29 cellular contexts compared by ENCODE assay signal in genomic region chr11:875203-875602, GRCh38. TPM values are rescaled to one million over a fixed set of nuclear protein-coding genes. Genes with fewer than 3 reads are reported as not detected.
DNase-seq lines count a peak whose midpoint lies in the region; ATAC-seq, FAIRE-seq and TF ChIP-seq lines count a peak whose summit lies in the region.
"Had no signal": no experiment of that assay in that cellular context is flagged by ENCODE, and none has a peak within 500 bp of the region (broad histone marks: within the 10 kb centered on the region; RNA-seq: fewer than 3 reads in every experiment).

No MANE protein-coding gene starts in this region.

- H3K9me3 Mint-ChIP-seq in central memory CD8-positive, alpha-beta T cell, result no peaks in the 10 kb centered on the region
- H3K9me3 Mint-ChIP-seq in nephron, result no peaks in the 10 kb centered on the region
- no peaks in the 10 kb centered on the region for H3K9me3 Mint-ChIP-seq in WTC11
- H3K9me3 Mint-ChIP-seq: CD4-positive, alpha-beta memory T cell; CD4-positive, CD25-positive, alpha-beta regulatory T cell; CD8-positive, alpha-beta memory T cell had no signal

- CTCF ChIA-PET in K562 (lab: Yijun Ruan, JAX; ENCODE audit: low intra/inter-chr PET ratio) (no interaction called here), WTC11 (lab: Charles Lee) (interaction anchor here (1.3 to 1.7 kb wide), 2 partner anchors 23 to 27 kb away, joined by 4 read pairs; no protein-coding TSS in a partner anchor)

- intact Hi-C loops in K562 (cut with micrococcal nuclease) (no loop called here), uterus (cut with DNase I; ENCODE audit: low total_unique reads) (no loop called here)

- peak overlapping the region; percentile 51 for H3K27ac ChIP-seq in WERI-Rb-1
- H3K27ac ChIP-seq in K562 (ENCODE audit: extremely low read depth, low read depth, low read length), result no peak overlapping the region; the same call in 2 of the 3 replicates
- no peak overlapping the region for H3K27ac ChIP-seq in uterus
- H3K27ac ChIP-seq in coronary artery, result no peak overlapping the region
- H3K27ac ChIP-seq: BLaER1 had no signal

- TF ChIP-seq RAD21 in K562 (CRISPR knock-in tag; conservative IDR thresholded peaks at IDR 0.05 in 1 of 2, IDR thresholded peaks at IDR 0.05 in 1 of 2), result no peak

- no peak for TF ChIP-seq EP300 in K562 (IDR thresholded peaks at IDR 0.05; ENCODE audit: low read length)

- H3K9me1 ChIP-seq in K562 (ENCODE audit: control insufficient read depth, insufficient read depth, low read length), result peaks cover 20% of the 10 kb centered on the region

- peaks cover 27% of the 10 kb centered on the region for H3K36me3 ChIP-seq in WERI-Rb-1
- H3K36me3 ChIP-seq in K562 (ENCODE audit: control insufficient read depth, insufficient read depth, low read length), result peaks cover 55% of the 10 kb centered on the region
- H3K36me3 ChIP-seq in uterus, result no peaks in the 10 kb centered on the region
- H3K36me3 ChIP-seq: BE2C had no signal

- TF ChIP-seq POLR2A in K562 (conservative IDR thresholded peaks at IDR 0.05) (no peak), uterus (IDR thresholded peaks at IDR 0.05) (no peak)

- 89% methylated on average over 15 of the region's 16 CpGs for WGBS in K562 (ENCODE audit: insufficient coverage, low coverage, missing lambda C conversion rate)

- no peak for TF ChIP-seq CTCF in WERI-Rb-1 (IDR thresholded peaks at IDR 0.05; ENCODE audit: low read depth, low read length)
- no peak for TF ChIP-seq CTCF in K562 (IDR thresholded peaks at IDR 0.05 in 2 of 3, conservative IDR thresholded peaks at IDR 0.05 in 1 of 3; ENCODE audit: insufficient read depth in 2 of 3, low read depth in 1 of 3, low read length in 3 of 3)
- TF ChIP-seq CTCF in nephron (IDR thresholded peaks at IDR 0.05; ENCODE audit: unreplicated experiment in 3 of 3), result no peak
- no peak for TF ChIP-seq CTCF in uterus (IDR thresholded peaks at IDR 0.05)
- no peak for TF ChIP-seq CTCF in WTC11 (IDR thresholded peaks at IDR 0.05)
- TF ChIP-seq CTCF in coronary artery (IDR thresholded peaks at IDR 0.05), result no peak

- ATAC-seq in K562 (no peak), WTC11 (no peak)
- ATAC-seq in central memory CD8-positive, alpha-beta T cell (replicated peaks; ENCODE audit: extremely low read depth, poor library complexity, severe bottlenecking), result no peak
- ATAC-seq: GM12878 had no signal

- H3K4me3 ChIP-seq in WERI-Rb-1 (ENCODE audit: low read depth, low read length) (no peak overlapping the region), K562 (no peak overlapping the region), uterus (no peak overlapping the region), coronary artery (no peak overlapping the region)
- H3K4me3 ChIP-seq: BLaER1, GM12878 had no signal

- DNase-seq in WERI-Rb-1 (no peak), K562 (ENCODE audit: extremely low read depth in 1 of 4, low spot score in 3 of 4) (no peak), uterus (no peak), WTC11 (ENCODE audit: low spot score) (no peak), anterior cingulate cortex (lab: John Stamatoyannopoulos, UW) (no peak), coronary artery (ENCODE audit: low spot score) (no peak)
- no peak for DNase-seq in central memory CD8-positive, alpha-beta T cell (ENCODE audit: low spot score in 2 of 2)
- DNase-seq: 8988T; ACHN; BE2C; C1 segment of cervical spinal cord; CD4-positive, alpha-beta memory T cell; CD4-positive, CD25-positive, alpha-beta regulatory T cell; CD8-positive, alpha-beta memory T cell; COR-L47; DMS 273 treated with DMSO at 0.1 percent for 48 hours; DMS153; DMS53; DMS79; DND-41; EL; GDM1 had no signal

- in situ Hi-C loops in K562 (cut with MboI), result no loop called here

- no TSS peak for BruUV-seq in K562 (replicated peaks; lab: Mats Ljungman, UMichigan)

- H3K4me2 ChIP-seq in K562 (ENCODE audit: insufficient read depth, low read length), result no peak overlapping the region
- H3K4me2 ChIP-seq: BLaER1 had no signal

- POLR2A ChIA-PET in K562 (lab: Yijun Ruan, JAX), result interaction anchor here (0.6 to 2.5 kb wide), 3 partner anchors 15 to 1327 kb away, joined by 3 to 13 read pairs (median 3); no protein-coding TSS in a partner anchor
- POLR2A ChIA-PET in WTC11 (lab: Charles Lee), result no interaction called here

- H3K9me3 ChIP-seq in WERI-Rb-1 (ENCODE audit: severe bottlenecking) (no peaks in the 10 kb centered on the region), K562 (replicated peaks; ENCODE audit: control insufficient read depth, insufficient read depth, low read depth, low read length) (no peaks in the 10 kb centered on the region), uterus (no peaks in the 10 kb centered on the region)
- H3K9me3 ChIP-seq: BE2C, BLaER1 had no signal

- no peak overlapping the region for H3K4me3 Mint-ChIP-seq in central memory CD8-positive, alpha-beta T cell
- H3K4me3 Mint-ChIP-seq in nephron (no peak overlapping the region), WTC11 (no peak overlapping the region)
- H3K4me3 Mint-ChIP-seq: CD14-positive monocyte; CD4-positive, alpha-beta memory T cell; CD4-positive, CD25-positive, alpha-beta regulatory T cell; CD8-positive, alpha-beta memory T cell had no signal

- no peaks in the 10 kb centered on the region for H3K79me2 ChIP-seq in K562 (ENCODE audit: control insufficient read depth, insufficient read depth, low read length)

- no peak overlapping the region for H2AFZ ChIP-seq in K562 (ENCODE audit: low read depth, low read length)

- H3K27me3 Mint-ChIP-seq in central memory CD8-positive, alpha-beta T cell, result no peaks in the 10 kb centered on the region
- H3K27me3 Mint-ChIP-seq in nephron (ENCODE audit: low read depth), result no peaks in the 10 kb centered on the region
- peaks cover 3% of the 10 kb centered on the region for H3K27me3 Mint-ChIP-seq in WTC11 (ENCODE audit: low read depth)
- H3K27me3 Mint-ChIP-seq: CD4-positive, alpha-beta memory T cell; CD4-positive, CD25-positive, alpha-beta regulatory T cell; CD8-positive, alpha-beta memory T cell had no signal

- H3K4me1 ChIP-seq in K562 (replicated peaks in 1 of 2; ENCODE audit: control insufficient read depth in 2 of 2, insufficient read depth in 2 of 2, low read length in 2 of 2) (peaks cover 29 to 69% of the 10 kb centered on the region in 2 experiments; a peak in 4 of 5 replicates), uterus (no peaks in the 10 kb centered on the region)
- H3K4me1 ChIP-seq: BE2C, BLaER1 had no signal

- peaks cover 25% of the 10 kb centered on the region for H4K20me1 ChIP-seq in K562 (replicated peaks; ENCODE audit: control insufficient read depth, insufficient read depth, low read length)

- H3K4me1 Mint-ChIP-seq in central memory CD8-positive, alpha-beta T cell, result no peaks in the 10 kb centered on the region
- H3K4me1 Mint-ChIP-seq in nephron (peaks cover 21% of the 10 kb centered on the region), WTC11 (no peaks in the 10 kb centered on the region)
- H3K4me1 Mint-ChIP-seq: CD14-positive monocyte; CD8-positive, alpha-beta memory T cell had no signal

- peak overlapping the region in 1 of 2 experiments; percentile 74; a peak in 2 of 4 replicates for H3K9ac ChIP-seq in K562 (ENCODE audit: insufficient read depth in 1 of 2, low read depth in 2 of 2, low read length in 2 of 2)
- H3K9ac ChIP-seq: BLaER1 had no signal

- peaks cover 2% of the 10 kb centered on the region for H3K36me3 Mint-ChIP-seq in central memory CD8-positive, alpha-beta T cell (ENCODE audit: insufficient read depth)
- H3K36me3 Mint-ChIP-seq in nephron (ENCODE audit: low read depth) (peaks cover 31% of the 10 kb centered on the region), WTC11 (peaks cover 26% of the 10 kb centered on the region)

- no peaks in the 10 kb centered on the region for H3K27me3 ChIP-seq in WERI-Rb-1 (ENCODE audit: insufficient read depth, low read depth, severe bottlenecking)
- no peaks in the 10 kb centered on the region for H3K27me3 ChIP-seq in K562 (ENCODE audit: control insufficient read depth in 2 of 2, insufficient read depth in 2 of 2, low read length in 2 of 2)
- H3K27me3 ChIP-seq in uterus, result no peaks in the 10 kb centered on the region
- H3K27me3 ChIP-seq: BE2C, BLaER1 had no signal

- H3K27ac Mint-ChIP-seq in central memory CD8-positive, alpha-beta T cell (ENCODE audit: low read depth), result peak overlapping the region; percentile 60
- H3K27ac Mint-ChIP-seq in nephron (peak overlapping the region in 2 of 3 experiments; percentile 7 to 39), WTC11 (no peak overlapping the region)
- H3K27ac Mint-ChIP-seq: CD4-positive, CD25-positive, alpha-beta regulatory T cell; CD8-positive, alpha-beta memory T cell had no signal

- no peak for FAIRE-seq in K562 (lab: Jason Lieb, UNC)
- FAIRE-seq: A204.1, GM12878, GM12892, GM18507 had no signal

RNA-seq across cellular contexts. Expression of gene TSPAN4, which starts 32.6 kb away (rescaled TPM):
- 19.4 and 74.3 TPM in 2 replicates for total RNA-seq in K562 (2011; cell fraction: chromatin; rRNA removed; ENCODE audit: low replicate concordance)
- total RNA-seq in K562 (2011; cell fraction: nucleolus; rRNA removed), result 78.6 and 92.9 TPM in 2 replicates
- 32.7 and 41.1 TPM in 2 replicates for total RNA-seq in K562 (2011; cell fraction: nucleoplasm; rRNA removed)
- total RNA-seq in K562 (2014; rRNA removed), result 23.1 and 40.5 TPM in 2 replicates
- total RNA-seq in K562 (2014; rRNA removed; fragmentation: Illumina TruSeq; extraction: Trizol), result 2.3 and 3.8 TPM in 2 replicates
- total RNA-seq in K562 (2015; rRNA removed; fragmentation: Illumina TruSeq; extraction: Trizol), result 15.7 and 16.7 TPM in 2 replicates
- total RNA-seq in K562 (2021), result 27.6 and 28.3 TPM in 2 replicates
- 21.5 and 42.1 TPM in 2 replicates for polyA plus RNA-seq in K562 (2011; rRNA removed)
- polyA plus RNA-seq in K562 (2011; cell fraction: cytosol; rRNA removed), result 46.2 and 103 TPM in 2 replicates
- 108 and 187 TPM in 2 replicates for polyA plus RNA-seq in K562 (2011; cell fraction: nucleus; rRNA removed)
- 26.1 and 35.7 TPM in 2 replicates for polyA plus RNA-seq in K562 (2012)
- 5.6 and 19.8 TPM in 2 replicates for polyA plus RNA-seq in K562 (2014; fragmentation: Illumina TruSeq; extraction: Trizol)
- 1 to 10 TPM in 1 of 2 experiments, under 1 TPM in 1; 0.07 to 2.4 TPM for polyA plus RNA-seq in K562 (2014; fragmentation: Nextera tagmentation; extraction: Ambion mirVana)
- polyA plus RNA-seq in K562 (2014; rRNA removed), result 31.0 and 33.0 TPM in 2 replicates
- 6.9 and 10.4 TPM in 2 replicates for polyA minus RNA-seq in K562 (2011; rRNA and poly(A)+ RNA removed)
- 27.9 and 34.5 TPM in 2 replicates for polyA minus RNA-seq in K562 (2011; cell fraction: cytosol; rRNA and poly(A)+ RNA removed)
- 18.6 and 21.2 TPM in 2 replicates for polyA minus RNA-seq in K562 (2011; cell fraction: nucleus; rRNA and poly(A)+ RNA removed)
- 100 to 1,000 TPM in 2 of 4 donors, 10 to 100 TPM in 2; 68.4 to 119 (median 105) TPM for total RNA-seq in uterus
- 92.8 to 95.2 TPM (median 94.3 TPM) in 3 replicates for total RNA-seq in WTC11 (2021)

RNA-seq across cellular contexts. Expression of gene POLR2L, which starts 32.9 kb away (rescaled TPM):
- 11.3 and 43.7 TPM in 2 replicates for total RNA-seq in K562 (2011; cell fraction: chromatin; rRNA removed; ENCODE audit: low replicate concordance)
- 55.9 and 78.4 TPM in 2 replicates for total RNA-seq in K562 (2011; cell fraction: nucleolus; rRNA removed)
- 39.7 and 45.6 TPM in 2 replicates for total RNA-seq in K562 (2011; cell fraction: nucleoplasm; rRNA removed)
- total RNA-seq in K562 (2014; rRNA removed), result 688 and 1,043 TPM in 2 replicates
- 21.4 and 38.3 TPM in 2 replicates for total RNA-seq in K562 (2014; rRNA removed; fragmentation: Illumina TruSeq; extraction: Trizol)
- total RNA-seq in K562 (2015; rRNA removed; fragmentation: Illumina TruSeq; extraction: Trizol), result 170 and 171 TPM in 2 replicates
- total RNA-seq in K562 (2021), result 217 and 237 TPM in 2 replicates
- 40.7 and 91.6 TPM in 2 replicates for polyA plus RNA-seq in K562 (2011; rRNA removed)
- 76.1 and 201 TPM in 2 replicates for polyA plus RNA-seq in K562 (2011; cell fraction: cytosol; rRNA removed)
- 112 and 200 TPM in 2 replicates for polyA plus RNA-seq in K562 (2011; cell fraction: nucleus; rRNA removed)
- 226 and 569 TPM in 2 replicates for polyA plus RNA-seq in K562 (2012)
- 48.1 and 191 TPM in 2 replicates for polyA plus RNA-seq in K562 (2014; fragmentation: Illumina TruSeq; extraction: Trizol)
- polyA plus RNA-seq in K562 (2014; fragmentation: Nextera tagmentation; extraction: Ambion mirVana), result 100 to 1,000 TPM in 1 of 2 experiments, 10 to 100 TPM in 1; 97.7 to 108 TPM
- 350 and 635 TPM in 2 replicates for polyA plus RNA-seq in K562 (2014; rRNA removed)
- 35.2 and 74.3 TPM in 2 replicates for polyA minus RNA-seq in K562 (2011; rRNA and poly(A)+ RNA removed)
- polyA minus RNA-seq in K562 (2011; cell fraction: cytosol; rRNA and poly(A)+ RNA removed), result 127 and 132 TPM in 2 replicates
- polyA minus RNA-seq in K562 (2011; cell fraction: nucleus; rRNA and poly(A)+ RNA removed), result 29.1 and 33.3 TPM in 2 replicates
- 10 to 100 TPM; 10.5 to 81.5 (median 42.8) TPM for total RNA-seq in uterus
- 138 to 152 TPM (median 144 TPM) in 3 replicates for total RNA-seq in WTC11 (2021)

RNA-seq across cellular contexts. Expression of gene CHID1, which starts 35.4 kb away (rescaled TPM):
- 131 and 294 TPM in 2 replicates for total RNA-seq in K562 (2011; cell fraction: chromatin; rRNA removed; ENCODE audit: low replicate concordance)
- total RNA-seq in K562 (2011; cell fraction: nucleolus; rRNA removed), result 219 and 240 TPM in 2 replicates
- total RNA-seq in K562 (2011; cell fraction: nucleoplasm; rRNA removed), result 152 and 195 TPM in 2 replicates
- total RNA-seq in K562 (2014; rRNA removed) (39.8 and 54.6 TPM in 2 replicates), K562 (2014; rRNA removed; fragmentation: Illumina TruSeq; extraction: Trizol) (14.2 and 22.4 TPM in 2 replicates), K562 (2015; rRNA removed; fragmentation: Illumina TruSeq; extraction: Trizol) (35.6 and 35.8 TPM in 2 replicates), K562 (2021) (108 and 114 TPM in 2 replicates), uterus (10 to 100 TPM; 20.3 to 57.9 (median 48.4) TPM), WTC11 (2021) (92.8 to 99.6 TPM (median 94.2 TPM) in 3 replicates)
- polyA plus RNA-seq in K562 (2011; rRNA removed) (46.0 and 56.3 TPM in 2 replicates), K562 (2014; fragmentation: Illumina TruSeq; extraction: Trizol) (67.7 and 81.6 TPM in 2 replicates), K562 (2014; fragmentation: Nextera tagmentation; extraction: Ambion mirVana) (10 to 100 TPM; 15.1 to 29.6 TPM), K562 (2014; rRNA removed) (57.8 and 70.5 TPM in 2 replicates)
- polyA plus RNA-seq in K562 (2011; cell fraction: cytosol; rRNA removed), result 80.3 and 118 TPM in 2 replicates
- 57.2 and 75.5 TPM in 2 replicates for polyA plus RNA-seq in K562 (2011; cell fraction: nucleus; rRNA removed)
- 82.8 and 102 TPM in 2 replicates for polyA plus RNA-seq in K562 (2012)
- 48.8 and 59.6 TPM in 2 replicates for polyA minus RNA-seq in K562 (2011; rRNA and poly(A)+ RNA removed)
- polyA minus RNA-seq in K562 (2011; cell fraction: cytosol; rRNA and poly(A)+ RNA removed), result 54.2 and 58.6 TPM in 2 replicates
- 29.0 and 29.1 TPM in 2 replicates for polyA minus RNA-seq in K562 (2011; cell fraction: nucleus; rRNA and poly(A)+ RNA removed)

RNA-seq across cellular contexts. Expression of gene CD151, which starts 42.5 kb away (rescaled TPM):
- total RNA-seq in K562 (2011; cell fraction: chromatin; rRNA removed; ENCODE audit: low replicate concordance), result 104 and 449 TPM in 2 replicates
- 583 and 614 TPM in 2 replicates for total RNA-seq in K562 (2011; cell fraction: nucleolus; rRNA removed)
- total RNA-seq in K562 (2011; cell fraction: nucleoplasm; rRNA removed), result 235 and 299 TPM in 2 replicates
- total RNA-seq in K562 (2014; rRNA removed) (141 and 185 TPM in 2 replicates), K562 (2014; rRNA removed; fragmentation: Illumina TruSeq; extraction: Trizol) (40.0 and 65.9 TPM in 2 replicates), K562 (2015; rRNA removed; fragmentation: Illumina TruSeq; extraction: Trizol) (121 and 140 TPM in 2 replicates), K562 (2021) (187 and 189 TPM in 2 replicates), uterus (100 to 1,000 TPM in 3 of 4 donors, 10 to 100 TPM in 1; 76.8 to 382 (median 259) TPM), WTC11 (2021) (115 to 127 TPM (median 116 TPM) in 3 replicates)
- polyA plus RNA-seq in K562 (2011; rRNA removed) (179 and 218 TPM in 2 replicates), K562 (2014; fragmentation: Illumina TruSeq; extraction: Trizol) (95.6 and 190 TPM in 2 replicates), K562 (2014; fragmentation: Nextera tagmentation; extraction: Ambion mirVana) (1 to 10 TPM; 2.3 to 6.5 TPM), K562 (2014; rRNA removed) (187 and 238 TPM in 2 replicates)
- polyA plus RNA-seq in K562 (2011; cell fraction: cytosol; rRNA removed), result 332 and 568 TPM in 2 replicates
- polyA plus RNA-seq in K562 (2011; cell fraction: nucleus; rRNA removed), result 363 and 514 TPM in 2 replicates
- 181 and 228 TPM in 2 replicates for polyA plus RNA-seq in K562 (2012)
- 64.7 and 146 TPM in 2 replicates for polyA minus RNA-seq in K562 (2011; rRNA and poly(A)+ RNA removed)
- polyA minus RNA-seq in K562 (2011; cell fraction: cytosol; rRNA and poly(A)+ RNA removed), result 86.1 and 96.6 TPM in 2 replicates
- polyA minus RNA-seq in K562 (2011; cell fraction: nucleus; rRNA and poly(A)+ RNA removed), result 94.5 and 98.4 TPM in 2 replicates

RNA-seq across cellular contexts. Expression of gene CRACR2B, which starts 47.5 kb away (rescaled TPM):
- total RNA-seq in K562 (2011; cell fraction: chromatin; rRNA removed; ENCODE audit: low replicate concordance), result 32.8 and 134 TPM in 2 replicates
- 116 and 120 TPM in 2 replicates for total RNA-seq in K562 (2011; cell fraction: nucleolus; rRNA removed)
- total RNA-seq in K562 (2011; cell fraction: nucleoplasm; rRNA removed), result 53.6 and 58.1 TPM in 2 replicates
- total RNA-seq in K562 (2014; rRNA removed) (19.7 and 21.9 TPM in 2 replicates), K562 (2014; rRNA removed; fragmentation: Illumina TruSeq; extraction: Trizol) (0.86 and 2.3 TPM in 2 replicates), K562 (2015; rRNA removed; fragmentation: Illumina TruSeq; extraction: Trizol) (5.8 and 6.0 TPM in 2 replicates), K562 (2021) (29.0 and 35.7 TPM in 2 replicates), uterus (10 to 100 TPM in 1 of 4 donors, 1 to 10 TPM in 2, under 1 TPM in 1; 0.77 to 15.5 (median 2.5) TPM), WTC11 (2021) (46.5 to 58.6 TPM (median 55.9 TPM) in 3 replicates)
- polyA plus RNA-seq in K562 (2011; rRNA removed) (5.7 and 15.1 TPM in 2 replicates), K562 (2014; fragmentation: Illumina TruSeq; extraction: Trizol) (7.2 and 13.1 TPM in 2 replicates), K562 (2014; fragmentation: Nextera tagmentation; extraction: Ambion mirVana) (under 1 TPM; 0.10 to 0.13 TPM), K562 (2014; rRNA removed) (40.7 and 51.0 TPM in 2 replicates)
- 5.8 and 17.5 TPM in 2 replicates for polyA plus RNA-seq in K562 (2011; cell fraction: cytosol; rRNA removed)
- 229 and 325 TPM in 2 replicates for polyA plus RNA-seq in K562 (2011; cell fraction: nucleus; rRNA removed)
- 22.7 and 54.8 TPM in 2 replicates for polyA plus RNA-seq in K562 (2012)
- polyA minus RNA-seq in K562 (2011; rRNA and poly(A)+ RNA removed), result 0.84 and 1.6 TPM in 2 replicates
- 5.2 and 6.3 TPM in 2 replicates for polyA minus RNA-seq in K562 (2011; cell fraction: cytosol; rRNA and poly(A)+ RNA removed)
- 24.2 and 30.4 TPM in 2 replicates for polyA minus RNA-seq in K562 (2011; cell fraction: nucleus; rRNA and poly(A)+ RNA removed)
- polyA plus RNA-seq: CD4-positive, alpha-beta memory T cell; CD8-positive, alpha-beta memory T cell had no signal
